ENCODE assay signal across 9 cellular contexts in the genomic region with DNA sequence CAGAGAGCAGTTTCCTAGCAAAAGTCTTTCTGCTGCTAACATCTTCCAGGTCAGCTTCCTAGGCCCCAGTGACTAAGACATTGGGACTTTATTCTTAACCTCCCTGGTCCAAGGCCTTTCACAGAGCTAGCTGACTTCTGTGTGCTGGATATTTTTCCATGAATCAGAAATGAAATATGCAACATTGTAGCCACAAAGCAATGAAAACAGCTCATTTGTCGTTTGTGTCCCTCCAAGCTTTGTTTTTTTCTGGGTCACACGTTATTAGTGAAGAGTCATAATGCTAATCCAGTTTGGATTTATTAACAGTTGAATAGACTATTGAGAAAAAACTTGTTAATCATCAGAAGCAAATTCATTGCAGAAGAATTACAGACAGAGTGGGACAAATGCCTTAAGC.
DNase-seq lines count a peak whose midpoint lies in the region; ATAC-seq, FAIRE-seq and TF ChIP-seq lines count a peak whose summit lies in the region.
"Had no signal": no experiment of that assay in that cellular context is flagged by ENCODE, and none has a peak within 500 bp of the region (broad histone marks: within the 10 kb centered on the region; RNA-seq: fewer than 3 reads in every experiment).

No MANE protein-coding gene starts in this region.

- H3K27me3 ChIP-seq in WERI-Rb-1 (ENCODE audit: insufficient read depth, low read depth, severe bottlenecking), result no peaks in the 10 kb centered on the region
- H3K27me3 ChIP-seq: upper lobe of right lung had no signal

- peaks cover 0 to 4% (median 0%) of the 10 kb centered on the region in 3 donors for H3K9me3 Mint-ChIP-seq in T-cell
- peaks cover 0 to 2% of the 10 kb centered on the region in 2 donors for H3K9me3 Mint-ChIP-seq in stimulated activated naive B cell treated with anti-CD40 and anti-IgM and Interleukin-4, amounts not matched to agents 10 μg/mL and 1 μg/mL and 100 μg/mL, for 72 hours
- H3K9me3 Mint-ChIP-seq: nephron progenitor cell had no signal

- no peaks in the 10 kb centered on the region for H3K36me3 Mint-ChIP-seq in T-cell
- H3K36me3 Mint-ChIP-seq in stimulated activated naive B cell treated with anti-CD40 and anti-IgM and Interleukin-4, amounts not matched to agents 10 μg/mL and 1 μg/mL and 100 μg/mL, for 72 hours, result peaks cover 0 to 5% of the 10 kb centered on the region in 2 donors

- no peak for TF ChIP-seq POLR2A in H54 (IDR thresholded peaks at IDR 0.05; ENCODE audit: low read depth, low read length)

- TF ChIP-seq CTCF in fibroblast of villous mesenchyme (IDR thresholded peaks at IDR 0.05; ENCODE audit: insufficient read depth, low read depth, low read length) (no peak), WERI-Rb-1 (IDR thresholded peaks at IDR 0.05; ENCODE audit: low read depth, low read length) (no peak)

- POLR2A ChIA-PET in T-cell (lab: Charles Lee), result interaction anchor here in 1 of 2 donors (0.5 kb wide), 2 partner anchors 8 to 108 kb away, joined by 7 to 9 read pairs; no protein-coding TSS in a partner anchor

- FAIRE-seq in H54 (lab: Jason Lieb, UNC), result peak; percentile 73

- ATAC-seq in T-cell (replicated peaks in 1 of 4) (no peak), HG02884 (IDR thresholded peaks at IDR 0.05; ENCODE audit: unreplicated experiment) (no peak)
- ATAC-seq in stimulated activated naive B cell treated with anti-CD40 and anti-IgM and Interleukin-4, amounts not matched to agents 10 μg/mL and 1 μg/mL and 100 μg/mL, for 72 hours (replicated peaks), result no peak

- DNase-seq in H54 (ENCODE audit: insufficient read length, low spot score), result no peak
- DNase-seq in T-cell, result no peak
- DNase-seq in fibroblast of villous mesenchyme (ENCODE audit: low read depth), result peak; percentile 89
- no peak for DNase-seq in stimulated activated naive B cell treated with anti-CD40 and anti-IgM and Interleukin-4, amounts not matched to agents 10 μg/mL and 1 μg/mL and 100 μg/mL, for 72 hours
- DNase-seq in WERI-Rb-1, result no peak
- no peak for DNase-seq in DMS 273 treated with DMSO at 0.1 percent for 48 hours (lab: John Stamatoyannopoulos, UW)
- DNase-seq: nephron progenitor cell, upper lobe of right lung had no signal

- H3K4me3 ChIP-seq in fibroblast of villous mesenchyme (ENCODE audit: low read depth, low read length), result no peak overlapping the region
- no peak overlapping the region for H3K4me3 ChIP-seq in WERI-Rb-1 (ENCODE audit: low read depth, low read length)
- H3K4me3 ChIP-seq: upper lobe of right lung had no signal

- peak overlapping the region; percentile 92 to 98 for H3K27ac Mint-ChIP-seq in T-cell
- H3K27ac Mint-ChIP-seq in stimulated activated naive B cell treated with anti-CD40 and anti-IgM and Interleukin-4, amounts not matched to agents 10 μg/mL and 1 μg/mL and 100 μg/mL, for 72 hours, result peak overlapping the region; percentile 62

- peaks cover 83 to 95% (median 88%) of the 10 kb centered on the region in 3 donors for H3K4me1 Mint-ChIP-seq in T-cell
- peaks cover 70 to 89% of the 10 kb centered on the region in 2 donors for H3K4me1 Mint-ChIP-seq in stimulated activated naive B cell treated with anti-CD40 and anti-IgM and Interleukin-4, amounts not matched to agents 10 μg/mL and 1 μg/mL and 100 μg/mL, for 72 hours

- peak overlapping the region in 1 of 3 donors; percentile 42 for H3K4me3 Mint-ChIP-seq in T-cell
- no peak overlapping the region for H3K4me3 Mint-ChIP-seq in stimulated activated naive B cell treated with anti-CD40 and anti-IgM and Interleukin-4, amounts not matched to agents 10 μg/mL and 1 μg/mL and 100 μg/mL, for 72 hours
- H3K4me3 Mint-ChIP-seq: nephron progenitor cell had no signal

- no peak overlapping the region for H3K27ac ChIP-seq in WERI-Rb-1
- H3K27ac ChIP-seq: upper lobe of right lung had no signal

- CTCF ChIA-PET in T-cell (lab: Charles Lee), result no interaction called here

- no peaks in the 10 kb centered on the region for H3K27me3 Mint-ChIP-seq in T-cell
- no peaks in the 10 kb centered on the region for H3K27me3 Mint-ChIP-seq in stimulated activated naive B cell treated with anti-CD40 and anti-IgM and Interleukin-4, amounts not matched to agents 10 μg/mL and 1 μg/mL and 100 μg/mL, for 72 hours

- no peaks in the 10 kb centered on the region for H3K9me3 ChIP-seq in WERI-Rb-1 (ENCODE audit: severe bottlenecking)
- H3K9me3 ChIP-seq: upper lobe of right lung had no signal

- H3K36me3 ChIP-seq in WERI-Rb-1, result no peaks in the 10 kb centered on the region
- H3K36me3 ChIP-seq: upper lobe of right lung had no signal
